In genomic region chr11:130625907-130626306, GRCh38 we compare ENCODE assay signal across 14 cellular contexts.
DNase-seq lines count a peak whose midpoint lies in the region; ATAC-seq and TF ChIP-seq lines count a peak whose summit lies in the region.
"Had no signal": no experiment of that assay in that cellular context is flagged by ENCODE, and none has a peak within 500 bp of the region (broad histone marks: within the 10 kb centered on the region; RNA-seq: fewer than 3 reads in every experiment).

No MANE protein-coding gene starts in this region.

- no peak for ATAC-seq in GM19452 (IDR thresholded peaks at IDR 0.05; ENCODE audit: unreplicated experiment)
- no peak for ATAC-seq in GM18505 (IDR thresholded peaks at IDR 0.05; ENCODE audit: unreplicated experiment)

- DNase-seq in NCI-H82 (lab: John Stamatoyannopoulos, UW), result peak; percentile 36
- no peak for DNase-seq in NCI-H82 treated with DMSO at 0.1 percent for 48 hours (lab: John Stamatoyannopoulos, UW; ENCODE audit: unreplicated experiment)
- DNase-seq in NCI-H69 (lab: John Stamatoyannopoulos, UW), result peak; percentile 90
- DNase-seq in foreskin fibroblast, result peak; percentile 46 to 60
- DNase-seq in DMS153 treated with DMSO at 0.1 percent for 48 hours (lab: John Stamatoyannopoulos, UW; ENCODE audit: unreplicated experiment), result no peak
- no peak for DNase-seq in effector CD4-positive, alpha-beta T cell
- DNase-seq: COR-L47, DMS53, NCI-H1436, NCI-H510A, Right ventricle myocardium superior, SW 1271 had no signal

- TF ChIP-seq POLR2A in GM18505 (IDR thresholded peaks at IDR 0.05; ENCODE audit: borderline replicate concordance, extremely low read depth, insufficient read depth, insufficient read length), result no peak

- no peak overlapping the region for H3K4me3 ChIP-seq in foreskin fibroblast (ENCODE audit: low read depth in 1 of 2, low read length in 2 of 2)

- TF ChIP-seq CTCF in foreskin fibroblast (IDR thresholded peaks at IDR 0.05; ENCODE audit: low read depth, low read length), result no peak

Comparison
In these comparisons a context has a peak if more than half of its experiments do, and no peak if none do; other contexts are left out.
1. DNase-seq: peak in NCI-H82 (single experiment), NCI-H69 (single experiment) and foreskin fibroblast (2 of 2); none in NCI-H82 treated with DMSO at 0.1 percent for 48 hours (single experiment), DMS153 treated with DMSO at 0.1 percent for 48 hours (single experiment) and effector CD4-positive, alpha-beta T cell (single experiment).